In genomic region chr9:136543280-136543679, GRCh38 we compare ENCODE assay signal across 9 cellular contexts. TPM values are rescaled to one million over a fixed set of nuclear protein-coding genes. Genes with fewer than 3 reads are reported as not detected.
DNase-seq lines count a peak whose midpoint lies in the region; TF ChIP-seq lines count a peak whose summit lies in the region.
"Had no signal": no experiment of that assay in that cellular context is flagged by ENCODE, and none has a peak within 500 bp of the region (broad histone marks: within the 10 kb centered on the region; RNA-seq: fewer than 3 reads in every experiment).

No MANE protein-coding gene starts in this region.

- H3K27ac ChIP-seq in mucosa of rectum (ENCODE audit: low read depth in 2 of 2, low read length in 2 of 2) = peak overlapping the region; percentile 87 to 90

- H3K9ac ChIP-seq in mucosa of rectum (ENCODE audit: low read depth in 1 of 2, low read length in 2 of 2) = peak overlapping the region in 1 of 2 donors; percentile 83

- intact Hi-C loops in MCF 10A (cut with micrococcal nuclease) = no loop called here

- H3K4me1 ChIP-seq in mucosa of rectum (ENCODE audit: control insufficient read depth in 2 of 2, insufficient read depth in 2 of 2, low read length in 2 of 2) = peaks cover 73% of the 10 kb centered on the region in 2 donors

- CTCF ChIA-PET in MCF 10A (lab: Yijun Ruan, JAX) = interaction anchor here (0.7 to 2.9 kb wide), 3 partner anchors 12 to 361 kb away, joined by 3 to 27 read pairs (median 3); no protein-coding TSS in a partner anchor

- TF ChIP-seq CTCF in MCF 10A (IDR thresholded peaks at IDR 0.05; ENCODE audit: unreplicated experiment) (no peak), type B pancreatic cell (conservative IDR thresholded peaks at IDR 0.05) (no peak)

- peaks cover 0 to 16% of the 10 kb centered on the region in 2 donors for H3K36me3 ChIP-seq in mucosa of rectum (ENCODE audit: control insufficient read depth in 2 of 2, insufficient read depth in 2 of 2, low read length in 2 of 2)

- H3K9me3 ChIP-seq in mucosa of rectum (ENCODE audit: control insufficient read depth in 2 of 2, low read length in 2 of 2) = no peaks in the 10 kb centered on the region

- H3K27me3 Mint-ChIP-seq in activated naive CD4-positive, alpha-beta T cell treated with anti-CD3 and anti-CD28 coated beads, Interleukin-2, amount 50 U/mL, for 24 hours = no peaks in the 10 kb centered on the region
- no peaks in the 10 kb centered on the region for H3K27me3 Mint-ChIP-seq in MCF 10A (ENCODE audit: insufficient read depth, unreplicated experiment)
- H3K27me3 Mint-ChIP-seq in type B pancreatic cell = no peaks in the 10 kb centered on the region

- peaks cover 46% of the 10 kb centered on the region for H3K4me1 Mint-ChIP-seq in activated naive CD4-positive, alpha-beta T cell treated with anti-CD3 and anti-CD28 coated beads, Interleukin-2, amount 50 U/mL, for 24 hours
- H3K4me1 Mint-ChIP-seq in MCF 10A (ENCODE audit: insufficient read depth, unreplicated experiment) (peaks cover 15% of the 10 kb centered on the region), type B pancreatic cell (ENCODE audit: unreplicated experiment) (no peaks in the 10 kb centered on the region)

- H3K27ac Mint-ChIP-seq in activated naive CD4-positive, alpha-beta T cell treated with anti-CD3 and anti-CD28 coated beads, Interleukin-2, amount 50 U/mL, for 24 hours = peak overlapping the region; percentile 46
- H3K27ac Mint-ChIP-seq in MCF 10A (ENCODE audit: low read depth, unreplicated experiment) (no peak overlapping the region), type B pancreatic cell (no peak overlapping the region)

- no peaks in the 10 kb centered on the region for H3K27me3 ChIP-seq in mucosa of rectum (ENCODE audit: control insufficient read depth in 2 of 2, insufficient read depth in 2 of 2, low read length in 2 of 2)

- no peaks in the 10 kb centered on the region for H3K9me3 Mint-ChIP-seq in activated naive CD4-positive, alpha-beta T cell treated with anti-CD3 and anti-CD28 coated beads, Interleukin-2, amount 50 U/mL, for 24 hours
- H3K9me3 Mint-ChIP-seq in MCF 10A (ENCODE audit: unreplicated experiment) = no peaks in the 10 kb centered on the region
- no peaks in the 10 kb centered on the region for H3K9me3 Mint-ChIP-seq in type B pancreatic cell
- H3K9me3 Mint-ChIP-seq: activated naive CD4-positive, alpha-beta T cell treated with anti-CD3 and anti-CD28 coated beads, Interleukin-2, amount 50 U/mL, for 72 hours had no signal

- H3K4me3 Mint-ChIP-seq in activated naive CD4-positive, alpha-beta T cell treated with anti-CD3 and anti-CD28 coated beads, Interleukin-2, amount 50 U/mL, for 24 hours = peak overlapping the region; percentile 92
- peak overlapping the region; percentile 76 for H3K4me3 Mint-ChIP-seq in MCF 10A (ENCODE audit: unreplicated experiment)
- H3K4me3 Mint-ChIP-seq in type B pancreatic cell = peak overlapping the region; percentile 86

- peaks cover 3% of the 10 kb centered on the region for H3K36me3 Mint-ChIP-seq in activated naive CD4-positive, alpha-beta T cell treated with anti-CD3 and anti-CD28 coated beads, Interleukin-2, amount 50 U/mL, for 24 hours
- H3K36me3 Mint-ChIP-seq in MCF 10A (ENCODE audit: insufficient read depth, unreplicated experiment) (peaks cover 39% of the 10 kb centered on the region), type B pancreatic cell (no peaks in the 10 kb centered on the region)

- no TSS peak for BruUV-seq in MCF 10A (replicated peaks; lab: Mats Ljungman, UMichigan)

- no peak for DNase-seq in activated naive CD4-positive, alpha-beta T cell treated with Interleukin-2 at 50 U/mL for 16 hours
- DNase-seq in MCF 10A (ENCODE audit: unreplicated experiment) (no peak), type B pancreatic cell (ENCODE audit: extremely low spot score, unreplicated experiment) (no peak), SHP77 treated with DMSO at 0.1 percent for 48 hours (lab: John Stamatoyannopoulos, UW) (no peak), inferior parietal cortex (ENCODE audit: extremely low spot score) (no peak), T1000 (lab: John Stamatoyannopoulos, UW) (no peak)

- H3K4me3 ChIP-seq in mucosa of rectum (ENCODE audit: low read length in 2 of 2) = peak overlapping the region in 1 of 2 donors; percentile 77

- POLR2A ChIA-PET in MCF 10A (lab: Yijun Ruan, JAX) = interaction anchor here (0.6 to 2.0 kb wide), 3 partner anchors 59 to 82 kb away, joined by 3 to 10 read pairs (median 4); no protein-coding TSS in a partner anchor

RNA-seq across cellular contexts. Expression of gene NOTCH1, which starts 2.6 kb away (rescaled TPM):
- total RNA-seq in MCF 10A (2022) = 37.5 and 53.4 TPM in 2 replicates
- total RNA-seq in type B pancreatic cell (ENCODE audit: low replicate concordance) = 36.5 and 53.1 TPM in 2 replicates
